Comparison of ENCODE assay signal across 9 cellular contexts in the genomic region with DNA sequence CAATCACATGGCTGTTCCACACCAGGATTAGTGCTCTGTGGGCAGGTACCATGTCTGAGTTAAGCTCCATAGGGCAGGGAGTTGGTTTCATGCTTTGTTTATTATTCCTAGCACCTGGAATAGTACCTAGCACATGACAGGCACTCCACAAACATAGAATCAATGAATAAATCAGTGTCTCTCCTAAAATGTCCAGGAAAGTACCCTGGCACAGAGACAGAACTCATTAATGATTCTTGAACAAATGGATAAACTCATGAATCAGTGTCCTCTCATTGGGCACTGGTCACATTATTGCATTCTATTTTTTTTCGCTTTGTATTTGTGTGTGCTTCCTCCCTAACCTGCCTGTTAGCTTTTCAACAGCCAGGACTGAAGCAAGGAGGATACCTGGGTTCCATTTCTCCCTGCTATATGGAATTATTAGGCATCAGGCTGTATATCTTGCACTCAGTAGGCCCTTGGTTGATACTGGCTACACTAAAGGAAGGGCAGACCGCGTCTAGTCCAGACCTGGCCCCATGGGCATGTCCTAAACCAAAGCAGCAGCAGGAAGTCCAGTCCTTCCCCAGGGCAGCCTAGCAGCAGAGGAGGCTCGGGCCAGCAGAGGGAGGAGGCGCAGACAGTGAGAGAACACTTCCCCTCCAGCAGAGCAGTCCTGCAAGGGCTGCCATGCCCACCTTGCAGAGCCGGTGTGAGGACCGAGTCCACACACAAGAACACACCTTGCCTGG. TPM values are rescaled to one million over a fixed set of nuclear protein-coding genes. Genes with fewer than 3 reads are reported as not detected.
DNase-seq lines count a peak whose midpoint lies in the region; ATAC-seq lines count a peak whose summit lies in the region.
"Had no signal": no experiment of that assay in that cellular context is flagged by ENCODE, and none has a peak within 500 bp of the region (broad histone marks: within the 10 kb centered on the region; RNA-seq: fewer than 3 reads in every experiment).

No MANE protein-coding gene starts in this region.

- ATAC-seq in stimulated activated naive CD8-positive, alpha-beta T cell treated with anti-CD3 and anti-CD28 coated beads, Interleukin-15, Interleukin-2, amounts not matched to agents 100 U/mL and 50 U/mL, for 24 hours: no peak
- ATAC-seq in aorta (ENCODE audit: low FRiP score): peak; percentile 57
- no peak for ATAC-seq in HG02840 (IDR thresholded peaks at IDR 0.05; ENCODE audit: low FRiP score, unreplicated experiment)
- ATAC-seq in HG03469 (IDR thresholded peaks at IDR 0.05; ENCODE audit: unreplicated experiment): no peak

- H3K9me3 Mint-ChIP-seq in stimulated activated naive CD8-positive, alpha-beta T cell treated with anti-CD3 and anti-CD28 coated beads, Interleukin-15, Interleukin-2, amounts not matched to agents 100 ng/mL and 50 ng/mL, for 24 hours: no peaks in the 10 kb centered on the region

- peaks cover 78% of the 10 kb centered on the region for H3K4me1 ChIP-seq in muscle layer of colon (ENCODE audit: insufficient read depth, low read length)
- H3K4me1 ChIP-seq in aorta (ENCODE audit: control insufficient read depth in 1 of 2, insufficient read depth in 2 of 2, low read length in 2 of 2): peaks cover 3 to 6% of the 10 kb centered on the region in 2 donors

- H3K9me3 ChIP-seq in muscle layer of colon (ENCODE audit: low read length) (no peaks in the 10 kb centered on the region), aorta (ENCODE audit: control insufficient read depth, low read length) (no peaks in the 10 kb centered on the region)

- no peak overlapping the region for H3K9ac ChIP-seq in muscle layer of colon (ENCODE audit: low read length)

- no peak for DNase-seq in stimulated activated naive CD8-positive, alpha-beta T cell treated with anti-CD3 and anti-CD28 coated beads, Interleukin-15, Interleukin-2, amounts not matched to agents 100 U/mL and 50 U/mL, for 24 hours
- DNase-seq in aorta: peak in 1 of 2 donors; percentile 78
- DNase-seq in stimulated activated CD8-positive, alpha-beta memory T cell treated with anti-CD3 and anti-CD28 coated beads, Interleukin-4, amount 100 ng/mL, for 48 hours: no peak
- DNase-seq: NCI-H2029 had no signal

- peak overlapping the region; percentile 42 for H3K27ac ChIP-seq in cingulate gyrus (ENCODE audit: low read depth, low read length)
- H3K27ac ChIP-seq in muscle layer of colon (ENCODE audit: low read depth, low read length): peak overlapping the region; percentile 54
- H3K27ac ChIP-seq in aorta (ENCODE audit: low read depth in 1 of 2, low read length in 2 of 2): peak overlapping the region in 1 of 2 donors; percentile 16

- H3K27me3 Mint-ChIP-seq in stimulated activated naive CD8-positive, alpha-beta T cell treated with anti-CD3 and anti-CD28 coated beads, Interleukin-15, Interleukin-2, amounts not matched to agents 100 ng/mL and 50 ng/mL, for 24 hours: no peaks in the 10 kb centered on the region

- H3K4me3 Mint-ChIP-seq in stimulated activated naive CD8-positive, alpha-beta T cell treated with anti-CD3 and anti-CD28 coated beads, Interleukin-15, Interleukin-2, amounts not matched to agents 100 ng/mL and 50 ng/mL, for 24 hours: no peak overlapping the region

- peak overlapping the region; percentile 96 for H3K27ac Mint-ChIP-seq in stimulated activated naive CD8-positive, alpha-beta T cell treated with anti-CD3 and anti-CD28 coated beads, Interleukin-15, Interleukin-2, amounts not matched to agents 100 ng/mL and 50 ng/mL, for 24 hours

- H3K36me3 Mint-ChIP-seq in stimulated activated naive CD8-positive, alpha-beta T cell treated with anti-CD3 and anti-CD28 coated beads, Interleukin-15, Interleukin-2, amounts not matched to agents 100 ng/mL and 50 ng/mL, for 24 hours (ENCODE audit: low read depth): peaks cover 58% of the 10 kb centered on the region

- H3K36me3 ChIP-seq in muscle layer of colon (ENCODE audit: insufficient read depth, low read length) (peaks cover 27% of the 10 kb centered on the region), aorta (ENCODE audit: control insufficient read depth in 1 of 2, insufficient read depth in 2 of 2, low read length in 1 of 2) (peaks cover 0 to 7% of the 10 kb centered on the region in 2 donors)

- WGBS in aorta, 2 donors: 39 to 41% methylated on average over 7 of the region's 7 CpGs

- peak overlapping the region in 1 of 2 donors; percentile 8 for H3K4me3 ChIP-seq in muscle layer of colon (ENCODE audit: low read depth in 1 of 2, low read length in 2 of 2)
- H3K4me3 ChIP-seq in aorta (ENCODE audit: low read length in 2 of 2): no peak overlapping the region

- peaks cover 75% of the 10 kb centered on the region for H3K4me1 Mint-ChIP-seq in stimulated activated naive CD8-positive, alpha-beta T cell treated with anti-CD3 and anti-CD28 coated beads, Interleukin-15, Interleukin-2, amounts not matched to agents 100 ng/mL and 50 ng/mL, for 24 hours (ENCODE audit: low read depth)

- intact Hi-C loops in aorta (cut with DNase I): loop anchor here (2.0 to 5.0 kb wide), 2 partner anchors 35 to 36 kb away; no protein-coding TSS in a partner anchor

- no peaks in the 10 kb centered on the region for H3K27me3 ChIP-seq in muscle layer of colon (ENCODE audit: control insufficient read depth in 1 of 2, insufficient read depth in 2 of 2, low read length in 2 of 2)
- no peaks in the 10 kb centered on the region for H3K27me3 ChIP-seq in aorta (ENCODE audit: control insufficient read depth in 1 of 2, insufficient read depth in 2 of 2, low read length in 1 of 2)

RNA-seq across cellular contexts. Expression of a gene that starts 18.4 kb away (rescaled TPM):
- total RNA-seq in aorta: 100 to 1,000 TPM; 144 to 192 TPM
- 10 to 100 TPM; 17.0 to 93.4 TPM for polyA plus RNA-seq in aorta

RNA-seq across cellular contexts. Expression of a gene that starts 28.3 kb away (rescaled TPM):
- 10 to 100 TPM; 35.7 to 51.3 TPM for total RNA-seq in aorta
- polyA plus RNA-seq in aorta: 10 to 100 TPM; 19.7 to 33.6 TPM

RNA-seq across cellular contexts. Expression of a gene that starts 42.7 kb away (rescaled TPM):
- 100 to 1,000 TPM in 1 of 2 donors, 10 to 100 TPM in 1; 39.2 to 139 TPM for total RNA-seq in aorta
- 100 to 1,000 TPM in 1 of 2 donors, 1 to 10 TPM in 1; 3.1 to 149 TPM for polyA plus RNA-seq in aorta
